Comparison of ENCODE assay signal across 1 cellular context in genomic region chr10:124688889-124689670, GRCh38.
TF ChIP-seq lines count a peak whose summit lies in the region.

No MANE protein-coding gene starts in this region.

TF ChIP-seq in K562, 482 proteins besides CTCF, POLR2A, EP300 and RAD21 (continued from another document):
- peak; percentile 52; the same call in 1 of the 2 replicates for TF ChIP-seq JUND (IDR thresholded peaks at IDR 0.05; ENCODE audit: borderline replicate concordance, low read depth, low read length)
- TF ChIP-seq JUND (tag; IDR thresholded peaks at IDR 0.05; ENCODE audit: borderline replicate concordance, low read depth, low read length), result peak; percentile 58; the same call in 1 of the 3 replicates
- no peak for TF ChIP-seq SNRNP70 (optimal IDR thresholded peaks at IDR 0.05; ENCODE audit: low read depth, low read length)
